6 cellular contexts compared by ENCODE assay signal in the genomic region with DNA sequence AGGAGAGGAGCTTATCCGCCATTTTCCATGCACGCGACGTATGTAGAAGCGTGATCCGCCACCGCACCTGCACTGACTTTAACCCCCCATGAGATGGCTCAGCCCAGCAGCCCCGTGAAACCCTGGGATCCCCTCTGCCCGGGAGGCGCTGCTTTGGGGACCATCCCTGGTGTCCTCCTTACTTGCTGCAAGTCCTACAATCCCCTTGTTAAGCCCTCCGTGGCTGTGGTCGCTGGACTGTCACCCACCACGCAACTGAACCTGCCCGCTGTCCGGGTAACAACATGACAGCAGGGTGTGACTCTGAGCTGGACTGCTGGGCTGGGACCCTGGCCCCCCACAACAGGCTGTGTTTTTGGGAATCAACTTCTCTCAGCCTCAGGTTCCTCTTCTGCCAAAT. TPM values are rescaled to one million over a fixed set of nuclear protein-coding genes. Genes with fewer than 3 reads are reported as not detected.
"Had no signal": no experiment of that assay in that cellular context is flagged by ENCODE, and none has a peak within 500 bp of the region (broad histone marks: within the 10 kb centered on the region; RNA-seq: fewer than 3 reads in every experiment).

No MANE protein-coding gene starts in this region.

- DNase-seq: GM23248, GOT3, H9, HCEC 1CT, IMR-90 had no signal

- H3K4me3 Mint-ChIP-seq: H9 had no signal

- H3K27ac Mint-ChIP-seq: H9 had no signal

- H3K4me3 ChIP-seq: GM23248, K562 had no signal

- H3K9me3 Mint-ChIP-seq: H9 had no signal

- ATAC-seq: K562 had no signal

- H3K27ac ChIP-seq: GM23248 had no signal

RNA-seq across cellular contexts. Expression of a gene that starts 57.9 kb away (rescaled TPM):
- total RNA-seq: GM23248, IMR-90 had no signal
